16 cellular contexts compared by ENCODE assay signal in genomic region chr17:62592305-62593099, GRCh38. TPM values are rescaled to one million over a fixed set of nuclear protein-coding genes. Genes with fewer than 3 reads are reported as not detected.
DNase-seq lines count a peak whose midpoint lies in the region; ATAC-seq and TF ChIP-seq lines count a peak whose summit lies in the region.
"Had no signal": no experiment of that assay in that cellular context is flagged by ENCODE, and none has a peak within 500 bp of the region (broad histone marks: within the 10 kb centered on the region; RNA-seq: fewer than 3 reads in every experiment).

No MANE protein-coding gene starts in this region.

- no peak overlapping the region for H3K4me3 Mint-ChIP-seq in GM23338
- H3K4me3 Mint-ChIP-seq: activated T-helper 1 cell treated with anti-CD3 and anti-CD28 coated beads, Interleukin-12 subunit alpha, Interleukin-12 subunit beta, Interleukin-2, Interleukin-4 antibody, amounts not matched to agents 30 ng/mL and 10 ng/mL and 1 ng/mL, durations not matched to agents 14 hours and 24 hours and 36 hours; effector memory CD8-positive, alpha-beta T cell; T-helper 17 cell had no signal

- no peak overlapping the region for H3K4me3 ChIP-seq in AG09309 (ENCODE audit: control insufficient read depth, low read depth, low read length)
- H3K4me3 ChIP-seq in HEK293 (ENCODE audit: low read depth, low read length): no peak overlapping the region
- H3K4me3 ChIP-seq in astrocyte of the cerebellum (ENCODE audit: low read depth, low read length): no peak overlapping the region
- H3K4me3 ChIP-seq in GM23338: no peak overlapping the region
- H3K4me3 ChIP-seq in uterus: no peak overlapping the region
- H3K4me3 ChIP-seq: PC-9 had no signal

- H3K36me3 Mint-ChIP-seq in GM23338 (ENCODE audit: low read depth): peaks cover 54% of the 10 kb centered on the region

- H3K27me3 ChIP-seq in foreskin keratinocyte (no peaks in the 10 kb centered on the region), GM23338 (ENCODE audit: insufficient read depth) (no peaks in the 10 kb centered on the region), uterus (no peaks in the 10 kb centered on the region)

- H4K20me1 ChIP-seq in GM23338 (replicated peaks; ENCODE audit: insufficient read depth): peaks cover 4% of the 10 kb centered on the region; the same call in 1 of the 2 replicates

- ATAC-seq in foreskin keratinocyte (peak; percentile 78), GM23338 (no peak), GM19023 (IDR thresholded peaks at IDR 0.05; ENCODE audit: unreplicated experiment) (no peak)
- ATAC-seq: effector memory CD8-positive, alpha-beta T cell; T-helper 17 cell had no signal

- in situ Hi-C loops in astrocyte of the cerebellum (cut with HindIII; ENCODE audit: low sequenced_read_pairs): no loop called here

- H3K27ac ChIP-seq in HEK293 (ENCODE audit: extremely low read depth, low read depth, low read length) (no peak overlapping the region), foreskin keratinocyte (no peak overlapping the region), GM23338 (ENCODE audit: low read depth) (no peak overlapping the region), uterus (no peak overlapping the region)
- H3K27ac ChIP-seq: PC-9 had no signal

- H3K79me2 ChIP-seq in GM23338 (replicated peaks; ENCODE audit: insufficient read depth): 0 out of 2 replicates have a peak, but pooled peaks cover 5% of the 10 kb centered on the region

- H3K27ac Mint-ChIP-seq in GM23338: no peak overlapping the region
- H3K27ac Mint-ChIP-seq: activated T-helper 1 cell treated with anti-CD3 and anti-CD28 coated beads, Interleukin-12 subunit alpha, Interleukin-12 subunit beta, Interleukin-2, Interleukin-4 antibody, amounts not matched to agents 30 ng/mL and 10 ng/mL and 1 ng/mL, durations not matched to agents 14 hours and 24 hours and 36 hours; effector memory CD8-positive, alpha-beta T cell; T-helper 17 cell had no signal

- no peak for DNase-seq in AG09309 (ENCODE audit: low read depth)
- DNase-seq in astrocyte of the cerebellum (ENCODE audit: low read depth): no peak
- DNase-seq in foreskin keratinocyte: peak; percentile 70 to 77
- DNase-seq in GM23338 (ENCODE audit: low spot score): no peak
- no peak for DNase-seq in uterus
- no peak for DNase-seq in mesenteric fat pad (ENCODE audit: low spot score)
- DNase-seq: AML-193; aorta; effector memory CD8-positive, alpha-beta T cell; NCI-H1105 treated with DMSO at 0.1 percent for 48 hours; posterior cingulate gyrus; T-helper 17 cell had no signal

- H3K9me3 Mint-ChIP-seq in GM23338: peaks cover 10% of the 10 kb centered on the region; the same call in 2 of the 3 replicates
- H3K9me3 Mint-ChIP-seq: activated T-helper 1 cell treated with anti-CD3 and anti-CD28 coated beads, Interleukin-12 subunit alpha, Interleukin-12 subunit beta, Interleukin-2, Interleukin-4 antibody, amounts not matched to agents 30 ng/mL and 10 ng/mL and 1 ng/mL, durations not matched to agents 14 hours and 24 hours and 36 hours; effector memory CD8-positive, alpha-beta T cell had no signal

- H3K4me1 Mint-ChIP-seq in GM23338: no peaks in the 10 kb centered on the region
- H3K4me1 Mint-ChIP-seq: T-helper 17 cell had no signal

- POLR2A ChIA-PET in HEK293 (lab: Yijun Ruan, JAX): no interaction called here

- H2AFZ ChIP-seq in GM23338: no peak overlapping the region
- H2AFZ ChIP-seq: PC-9 had no signal

- H3K9me3 ChIP-seq in HEK293 (ENCODE audit: control insufficient read depth, insufficient read depth, low read depth, low read length) (no peaks in the 10 kb centered on the region), uterus (no peaks in the 10 kb centered on the region)

- H3K4me1 ChIP-seq in HEK293 (ENCODE audit: control insufficient read depth, insufficient read depth, low read length) (no peaks in the 10 kb centered on the region), foreskin keratinocyte (no peaks in the 10 kb centered on the region), GM23338 (ENCODE audit: insufficient read depth) (no peaks in the 10 kb centered on the region), uterus (no peaks in the 10 kb centered on the region)

- intact Hi-C loops in uterus (cut with DNase I; ENCODE audit: low total_unique reads): no loop called here

- H3K27me3 Mint-ChIP-seq in GM23338 (ENCODE audit: insufficient read depth, low read depth, poor library complexity): peaks cover 10% of the 10 kb centered on the region
- H3K27me3 Mint-ChIP-seq: effector memory CD8-positive, alpha-beta T cell; T-helper 17 cell had no signal

- H3F3A ChIP-seq in GM23338 (replicated peaks; ENCODE audit: low read depth): no peaks in the 10 kb centered on the region

- no peak for TF ChIP-seq POLR2A in uterus (IDR thresholded peaks at IDR 0.05)

- peaks cover 42 to 69% of the 10 kb centered on the region in 2 experiments for H3K36me3 ChIP-seq in HEK293 (ENCODE audit: control insufficient read depth in 2 of 2, insufficient read depth in 1 of 2, low read length in 2 of 2)
- peaks cover 6% of the 10 kb centered on the region; the same call in 1 of the 2 replicates for H3K36me3 ChIP-seq in GM23338 (ENCODE audit: insufficient read depth)
- H3K36me3 ChIP-seq in uterus: no peaks in the 10 kb centered on the region

- TF ChIP-seq CTCF in AG09309 (IDR thresholded peaks at IDR 0.05; ENCODE audit: control insufficient read depth, insufficient read depth, low read depth, low read length, missing control alignments) (peak; percentile 19), HEK293 (tag by site-specific recombination; IDR thresholded peaks at IDR 0.05) (no peak; the same call in 1 of the 2 replicates), astrocyte of the cerebellum (IDR thresholded peaks at IDR 0.05; ENCODE audit: low read depth, low read length, missing control alignments) (peak; percentile 11), foreskin keratinocyte (conservative IDR thresholded peaks at IDR 0.05) (peak; percentile 43), GM23338 (conservative IDR thresholded peaks at IDR 0.05; ENCODE audit: low read depth in 2 of 2) (no peak), uterus (IDR thresholded peaks at IDR 0.05) (no peak)

- no peak overlapping the region for H3K4me2 ChIP-seq in GM23338
- H3K4me2 ChIP-seq: PC-9 had no signal

- no peaks in the 10 kb centered on the region for H3K9me2 ChIP-seq in GM23338 (ENCODE audit: insufficient read depth)

- CTCF ChIA-PET in HEK293 (lab: Yijun Ruan, JAX): interaction anchor here (0.5 to 1.5 kb wide), 6 partner anchors 40 to 1146 kb away, joined by 3 to 4 read pairs (median 4); no protein-coding TSS in a partner anchor

TF ChIP-seq in HEK293, 187 proteins besides CTCF, POLR2A, EP300 and RAD21 (continues in another document):
- TF ChIP-seq WT1 (tag by site-specific recombination; IDR thresholded peaks at IDR 0.05) (no peak), MZF1 (tag by site-specific recombination; IDR thresholded peaks at IDR 0.05; ENCODE audit: borderline replicate concordance) (no peak), ZNF621 (tag by site-specific recombination; IDR thresholded peaks at IDR 0.05) (no peak), ZNF266 (tag by site-specific recombination; IDR thresholded peaks at IDR 0.05; ENCODE audit: low read depth) (no peak)

TF ChIP-seq in GM23338, 12 proteins besides CTCF, POLR2A, EP300 and RAD21 (continues in another document):
- TF ChIP-seq JUNB (IDR thresholded peaks at IDR 0.05; ENCODE audit: unreplicated experiment) (no peak), REST (IDR thresholded peaks at IDR 0.05; ENCODE audit: unreplicated experiment) (no peak), ZNF114 (CRISPR knock-in tag; IDR thresholded peaks at IDR 0.05) (no peak), ZNF331 (CRISPR knock-in tag; IDR thresholded peaks at IDR 0.05; ENCODE audit: low read depth) (no peak), STAT1 (IDR thresholded peaks at IDR 0.05; ENCODE audit: unreplicated experiment) (no peak), NANOG (IDR thresholded peaks at IDR 0.05; ENCODE audit: borderline replicate concordance) (no peak)

RNA-seq across cellular contexts. Expression of gene MRC2, which starts 35.0 kb away (rescaled TPM):
- total RNA-seq in foreskin keratinocyte (44.4 and 55.3 TPM in 2 replicates), uterus (100 to 1,000 TPM in 2 of 4 donors, 10 to 100 TPM in 2; 30.7 to 273 (median 102) TPM), mesenteric fat pad (46.1 TPM)
- polyA plus RNA-seq in foreskin keratinocyte (32.7 and 37.9 TPM in 2 replicates), GM23338 (2016; fragmentation: Nextera tagmentation; extraction: Ambion mirVana) (8.0 and 8.3 TPM in 2 replicates)
- 29.4 and 38.6 TPM in 2 replicates for total RNA-seq in GM23338 (2014; rRNA removed; shearing (Covaris generic))

Comparison
In these comparisons a context has a peak if more than half of its experiments do, and no peak if none do; other contexts are left out.
1. DNase-seq: peak in foreskin keratinocyte (2 of 2); none in AG09309 (single experiment), astrocyte of the cerebellum (single experiment), GM23338 (single experiment), uterus (0 of 2) and mesenteric fat pad (single experiment).
2. CTCF ChIP-seq: peak in AG09309 (single experiment), astrocyte of the cerebellum (single experiment) and foreskin keratinocyte (single experiment); none in HEK293 (single experiment), GM23338 (0 of 2) and uterus (0 of 4).